11 cellular contexts compared by ENCODE assay signal in genomic region chr9:84711936-84712335, GRCh38. TPM values are rescaled to one million over a fixed set of nuclear protein-coding genes. Genes with fewer than 3 reads are reported as not detected.
DNase-seq lines count a peak whose midpoint lies in the region; ATAC-seq lines count a peak whose summit lies in the region.
"Had no signal": no experiment of that assay in that cellular context is flagged by ENCODE, and none has a peak within 500 bp of the region (broad histone marks: within the 10 kb centered on the region; RNA-seq: fewer than 3 reads in every experiment).

No MANE protein-coding gene starts in this region.

- H3K27ac ChIP-seq in angular gyrus (ENCODE audit: low read depth, low read length): peak overlapping the region; percentile 29
- H3K27ac ChIP-seq: cardiac muscle cell had no signal

- H3K36me3 Mint-ChIP-seq in immature natural killer cell: no peaks in the 10 kb centered on the region

- no peaks in the 10 kb centered on the region for H3K9me3 Mint-ChIP-seq in immature natural killer cell

- peak; percentile 75 for DNase-seq in COR-L47 (lab: John Stamatoyannopoulos, UW)
- peak; percentile 98 for DNase-seq in M059J (ENCODE audit: low read depth)
- peak; percentile 89 for DNase-seq in kidney tubule cell (ENCODE audit: low spot score)
- no peak for DNase-seq in immature natural killer cell
- no peak for DNase-seq in effector CD4-positive, alpha-beta T cell
- DNase-seq: NCI-H510A treated with DMSO at 0.1 percent for 48 hours had no signal

- H3K27me3 Mint-ChIP-seq in immature natural killer cell (ENCODE audit: low read depth in 3 of 3): peaks cover 6 to 15% (median 7%) of the 10 kb centered on the region in 3 donors

- H3K27ac Mint-ChIP-seq in immature natural killer cell: no peak overlapping the region

- ATAC-seq in GM21360 (IDR thresholded peaks at IDR 0.05; ENCODE audit: unreplicated experiment): no peak
- ATAC-seq in GM18517 (IDR thresholded peaks at IDR 0.05; ENCODE audit: unreplicated experiment): no peak
- ATAC-seq: activated CD4-positive, CD25-positive, alpha-beta regulatory T cell treated with anti-CD3 and anti-CD28 coated beads, Interleukin-2, amount 50 U/mL, for 24 hours had no signal

- H3K4me1 Mint-ChIP-seq in immature natural killer cell: peaks cover 14 to 15% of the 10 kb centered on the region in 2 donors

- H3K4me3 Mint-ChIP-seq in immature natural killer cell: no peak overlapping the region

RNA-seq across cellular contexts. Expression of gene NTRK2, which starts 42.4 kb away (rescaled TPM):
- total RNA-seq in M059J (2014; rRNA removed; shearing (Covaris generic)): 0.44 and 1.1 TPM in 2 replicates
- polyA plus RNA-seq in immature natural killer cell: not detected

Comparison
In these comparisons a context has a peak if more than half of its experiments do, and no peak if none do; other contexts are left out.
1. DNase-seq: peak in COR-L47 (single experiment), M059J (single experiment) and kidney tubule cell (single experiment); none in immature natural killer cell (0 of 3) and effector CD4-positive, alpha-beta T cell (single experiment).